Comparison of ENCODE assay signal across 1 cellular context in genomic region chr1:25889470-25889869, GRCh38.
TF ChIP-seq lines count a peak whose summit lies in the region.

No MANE protein-coding gene starts in this region.

TF ChIP-seq in A549, 52 proteins besides CTCF, POLR2A, EP300 and RAD21 (continued from another document):
- TF ChIP-seq ELK1 (IDR thresholded peaks at IDR 0.05; ENCODE audit: low read depth, low read length) (no peak), HOXA7 (CRISPR knock-in tag; IDR thresholded peaks at IDR 0.05) (no peak), BCL3 (IDR thresholded peaks at IDR 0.05) (no peak), FOXS1 (CRISPR knock-in tag; IDR thresholded peaks at IDR 0.05) (no peak), NFE2L2 (conservative IDR thresholded peaks at IDR 0.05; ENCODE audit: low read length) (no peak), USF2 (IDR thresholded peaks at IDR 0.05) (no peak), HOXB13 (CRISPR knock-in tag; IDR thresholded peaks at IDR 0.05; ENCODE audit: low read depth) (no peak), NPAS2 (CRISPR knock-in tag; IDR thresholded peaks at IDR 0.05; ENCODE audit: borderline replicate concordance) (no peak), CEBPB (IDR thresholded peaks at IDR 0.05) (no peak), HOXB5 (CRISPR knock-in tag; IDR thresholded peaks at IDR 0.05) (no peak), KDM1A (IDR thresholded peaks at IDR 0.05; ENCODE audit: low read depth) (no peak), POLR2AphosphoS2 (conservative IDR thresholded peaks at IDR 0.05; ENCODE audit: low read length) (no peak), EHMT2 (IDR thresholded peaks at IDR 0.05; ENCODE audit: low read depth) (no peak)
